In genomic region chr18:13222371-13223281, GRCh38 we compare ENCODE assay signal across 1 cellular context.
TF ChIP-seq lines count a peak whose summit lies in the region.

No MANE protein-coding gene starts in this region.

TF ChIP-seq in HepG2, 621 proteins besides CTCF, POLR2A, EP300 and RAD21 (continued from another document):
- no peak for TF ChIP-seq ZBTB37 (CRISPR knock-in tag; IDR thresholded peaks at IDR 0.05)
